ENCODE assay signal across 22 cellular contexts in the genomic region with DNA sequence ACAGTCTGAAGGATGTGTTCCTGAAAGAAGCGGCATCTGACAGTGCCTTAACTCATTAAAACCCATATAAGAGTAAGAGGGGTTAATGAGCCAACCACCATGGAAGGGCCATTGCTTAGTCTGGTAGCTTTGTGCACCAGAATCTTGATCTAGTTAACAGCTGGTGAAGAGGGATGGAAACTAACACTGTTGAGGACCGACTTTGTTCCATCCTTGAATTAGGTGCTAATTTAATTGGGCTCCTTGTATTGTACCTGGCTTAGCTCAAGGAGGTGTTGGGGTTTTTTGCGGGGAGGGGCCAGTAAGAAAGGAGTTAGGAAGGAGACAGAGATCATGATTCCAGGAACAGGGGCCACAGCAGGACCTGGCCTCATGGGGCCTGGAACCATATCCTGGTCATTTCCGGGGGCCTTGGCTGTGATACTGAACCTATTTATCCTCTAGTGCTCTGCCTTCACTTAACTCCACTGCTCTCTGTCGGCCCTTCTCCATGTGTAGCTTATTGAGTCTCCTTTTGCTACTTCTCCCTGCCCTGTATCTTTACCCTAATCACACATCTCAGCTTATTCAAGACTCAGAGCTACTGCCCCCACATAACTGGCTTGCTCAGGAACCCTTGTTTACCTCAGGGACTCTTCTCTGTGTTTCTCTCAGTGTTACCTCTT.
DNase-seq lines count a peak whose midpoint lies in the region; ATAC-seq, FAIRE-seq and TF ChIP-seq lines count a peak whose summit lies in the region.
"Had no signal": no experiment of that assay in that cellular context is flagged by ENCODE, and none has a peak within 500 bp of the region (broad histone marks: within the 10 kb centered on the region; RNA-seq: fewer than 3 reads in every experiment).

No MANE protein-coding gene starts in this region.

- TF ChIP-seq CTCF in K562 (IDR thresholded peaks at IDR 0.05 in 2 of 3, conservative IDR thresholded peaks at IDR 0.05 in 1 of 3; ENCODE audit: insufficient read depth in 2 of 3, low read depth in 1 of 3, low read length in 3 of 3) (no peak), nephron (IDR thresholded peaks at IDR 0.05; ENCODE audit: unreplicated experiment in 3 of 3) (no peak), CD14-positive monocyte (IDR thresholded peaks at IDR 0.05) (no peak)

- H3K4ac ChIP-seq in mesenchymal stem cell (ENCODE audit: low read depth in 1 of 2, low read length in 2 of 2), result no peak overlapping the region

- peaks cover 0 to 4% (median 0%) of the 10 kb centered on the region in 5 donors for H3K9me3 Mint-ChIP-seq in CD8-positive, alpha-beta memory T cell
- peaks cover 3% of the 10 kb centered on the region for H3K9me3 Mint-ChIP-seq in nephron
- H3K9me3 Mint-ChIP-seq in CD14-positive monocyte, result peaks cover 0 to 10% (median 4%) of the 10 kb centered on the region in 7 donors
- H3K9me3 Mint-ChIP-seq: CD4-positive, alpha-beta T cell; CD8-positive, alpha-beta T cell had no signal

- no peaks in the 10 kb centered on the region for H3K36me3 ChIP-seq in CD8-positive, alpha-beta memory T cell (ENCODE audit: insufficient read depth, low read length)
- H3K36me3 ChIP-seq in K562 (ENCODE audit: control insufficient read depth, insufficient read depth, low read length) (no peaks in the 10 kb centered on the region), mesenchymal stem cell (ENCODE audit: control insufficient read depth in 1 of 2, insufficient read depth in 2 of 2, low read depth in 1 of 2, low read length in 2 of 2) (no peaks in the 10 kb centered on the region)
- H3K36me3 ChIP-seq: BE2C, BLaER1 had no signal

- H3K4me1 Mint-ChIP-seq in CD8-positive, alpha-beta memory T cell, result no peaks in the 10 kb centered on the region
- H3K4me1 Mint-ChIP-seq in nephron (peaks cover 22% of the 10 kb centered on the region), CD14-positive monocyte (no peaks in the 10 kb centered on the region)

- peak overlapping the region; percentile 89 for H2AFZ ChIP-seq in K562 (ENCODE audit: low read depth, low read length)
- no peak overlapping the region for H2AFZ ChIP-seq in mesenchymal stem cell (ENCODE audit: low read depth, low read length)

- no peak overlapping the region for H3K27ac Mint-ChIP-seq in CD8-positive, alpha-beta memory T cell
- H3K27ac Mint-ChIP-seq in nephron (peak overlapping the region in 2 of 3 experiments; percentile 71 to 75), CD14-positive monocyte (no peak overlapping the region)
- H3K27ac Mint-ChIP-seq: CD4-positive, alpha-beta T cell; CD8-positive, alpha-beta T cell had no signal

- H3K79me2 ChIP-seq in K562 (ENCODE audit: control insufficient read depth, insufficient read depth, low read length), result no peaks in the 10 kb centered on the region

- no peaks in the 10 kb centered on the region for H3K27me3 ChIP-seq in CD8-positive, alpha-beta memory T cell (ENCODE audit: insufficient read depth, low read length, poor library complexity, severe bottlenecking)
- H3K27me3 ChIP-seq in K562 (ENCODE audit: control insufficient read depth in 2 of 2, insufficient read depth in 2 of 2, low read length in 2 of 2) (no peaks in the 10 kb centered on the region), mesenchymal stem cell (ENCODE audit: control insufficient read depth in 1 of 2, insufficient read depth in 1 of 2, low read length in 2 of 2) (no peaks in the 10 kb centered on the region)
- H3K27me3 ChIP-seq: BE2C, BLaER1 had no signal

- CTCF ChIA-PET in CD8-positive, alpha-beta memory T cell (lab: Charles Lee), result no interaction called here
- CTCF ChIA-PET in K562 (lab: Yijun Ruan, JAX; ENCODE audit: low intra/inter-chr PET ratio), result no interaction called here

- no peak overlapping the region for H2BK5ac ChIP-seq in mesenchymal stem cell (ENCODE audit: low read depth, low read length, poor library complexity, severe bottlenecking)

- H4K8ac ChIP-seq in mesenchymal stem cell (ENCODE audit: low read length), result no peak overlapping the region

- peak overlapping the region; percentile 70 for H3K27ac ChIP-seq in CD8-positive, alpha-beta memory T cell (ENCODE audit: low read depth, low read length)
- H3K27ac ChIP-seq in K562 (ENCODE audit: extremely low read depth, low read depth, low read length) (peak overlapping the region; percentile 70), mesenchymal stem cell (ENCODE audit: low read length, poor library complexity, severe bottlenecking) (no peak overlapping the region)
- H3K27ac ChIP-seq: 22Rv1, BLaER1 had no signal

- WGBS in K562 (ENCODE audit: insufficient coverage, low coverage, missing lambda C conversion rate), result 33% methylated on average over 5 of the region's 5 CpGs
- WGBS in mesenchymal stem cell, result 80% methylated on average over 5 of the region's 5 CpGs

- BruUV-seq in K562 (replicated peaks; lab: Mats Ljungman, UMichigan), result no TSS peak

- TF ChIP-seq EP300 in K562 (IDR thresholded peaks at IDR 0.05; ENCODE audit: low read length), result 0 out of 2 replicates have a peak, but pooled peaks have one; percentile 33

- H3K9me3 ChIP-seq in CD8-positive, alpha-beta memory T cell (ENCODE audit: low read length), result no peaks in the 10 kb centered on the region
- H3K9me3 ChIP-seq in K562 (replicated peaks; ENCODE audit: control insufficient read depth, insufficient read depth, low read depth, low read length), result no peaks in the 10 kb centered on the region
- H3K9me3 ChIP-seq in mesenchymal stem cell (ENCODE audit: control insufficient read depth, low read length), result peaks cover 3% of the 10 kb centered on the region
- H3K9me3 ChIP-seq: BE2C, BLaER1 had no signal

- H3K4me3 ChIP-seq in CD8-positive, alpha-beta memory T cell (ENCODE audit: low read length), result no peak overlapping the region
- H3K4me3 ChIP-seq in K562 (no peak overlapping the region), mesenchymal stem cell (ENCODE audit: insufficient read depth in 1 of 2, low read depth in 1 of 2, low read length in 2 of 2) (no peak overlapping the region)
- H3K4me3 ChIP-seq: BLaER1 had no signal

- H3K4me3 Mint-ChIP-seq in CD8-positive, alpha-beta memory T cell, result no peak overlapping the region
- H3K4me3 Mint-ChIP-seq in nephron (no peak overlapping the region), CD14-positive monocyte (no peak overlapping the region)
- H3K4me3 Mint-ChIP-seq: CD4-positive, alpha-beta T cell; CD8-positive, alpha-beta T cell had no signal

- no peaks in the 10 kb centered on the region for H3K9me1 ChIP-seq in K562 (ENCODE audit: control insufficient read depth, insufficient read depth, low read length)

- H3K9ac ChIP-seq in K562 (ENCODE audit: insufficient read depth in 1 of 2, low read depth in 2 of 2, low read length in 2 of 2) (peak overlapping the region in 1 of 2 experiments; percentile 48; a peak in 1 of 4 replicates), mesenchymal stem cell (ENCODE audit: low read length) (no peak overlapping the region)
- H3K9ac ChIP-seq: BLaER1 had no signal

- no peak overlapping the region for H4K91ac ChIP-seq in mesenchymal stem cell (ENCODE audit: low read length)

- peak; percentile 47 for ATAC-seq in K562
- ATAC-seq: CD8-positive, alpha-beta T cell had no signal

- peak overlapping the region; percentile 44 for H2BK120ac ChIP-seq in mesenchymal stem cell (ENCODE audit: low read depth, low read length)

- no peak overlapping the region for H2AK5ac ChIP-seq in mesenchymal stem cell (ENCODE audit: low read length, severe bottlenecking)

- H2BK12ac ChIP-seq in mesenchymal stem cell (ENCODE audit: low read length in 2 of 2), result peak overlapping the region; percentile 42 to 55

- TF ChIP-seq POLR2A in K562 (conservative IDR thresholded peaks at IDR 0.05), result no peak

- H3K23ac ChIP-seq in mesenchymal stem cell (ENCODE audit: low read length in 2 of 2), result no peak overlapping the region

- DNase-seq in CD8-positive, alpha-beta memory T cell, result no peak
- DNase-seq in K562 (ENCODE audit: extremely low read depth in 1 of 4, low spot score in 3 of 4) (peak in 3 of 4 experiments; percentile 12 to 65 (median 54)), mesenchymal stem cell (no peak), CD14-positive monocyte (ENCODE audit: low spot score) (no peak), T-helper 9 cell (no peak), 8988T (no peak)
- DNase-seq: ACHN; BE2C; C1 segment of cervical spinal cord; CD4-positive, alpha-beta T cell; CD8-positive, alpha-beta T cell; COR-L47; DMS79 treated with DMSO at 0.1 percent for 48 hours; GF-D8 had no signal

- intact Hi-C loops in K562 (cut with micrococcal nuclease) (no loop called here), CD14-positive monocyte (cut with micrococcal nuclease) (no loop called here)

- no peaks in the 10 kb centered on the region for H4K20me1 ChIP-seq in K562 (replicated peaks; ENCODE audit: control insufficient read depth, insufficient read depth, low read length)
- H4K20me1 ChIP-seq: BLaER1 had no signal

- in situ Hi-C loops in K562 (cut with MboI), result no loop called here

- TF ChIP-seq RAD21 in K562 (CRISPR knock-in tag; conservative IDR thresholded peaks at IDR 0.05 in 1 of 2, IDR thresholded peaks at IDR 0.05 in 1 of 2), result peak; percentile 20 to 28; a peak in 2 of 4 replicates

- no peaks in the 10 kb centered on the region for H3K79me1 ChIP-seq in mesenchymal stem cell (replicated peaks; ENCODE audit: low read length, poor library complexity, severe bottlenecking)

- no peaks in the 10 kb centered on the region for H3K4me1 ChIP-seq in CD8-positive, alpha-beta memory T cell (ENCODE audit: insufficient read depth, low read length)
- H3K4me1 ChIP-seq in K562 (replicated peaks in 1 of 2; ENCODE audit: control insufficient read depth in 2 of 2, insufficient read depth in 2 of 2, low read length in 2 of 2), result peaks cover 12 to 63% of the 10 kb centered on the region in 2 experiments
- no peaks in the 10 kb centered on the region for H3K4me1 ChIP-seq in mesenchymal stem cell (ENCODE audit: control insufficient read depth, insufficient read depth, low read depth, low read length)
- H3K4me1 ChIP-seq: BLaER1 had no signal

- peak; percentile 29 for FAIRE-seq in K562 (lab: Jason Lieb, UNC)
- FAIRE-seq: A204.1, D721Med, G401.6, GM12891, GM19239 had no signal

- peaks cover 14 to 40% of the 10 kb centered on the region in 2 donors for H3K27me3 Mint-ChIP-seq in CD8-positive, alpha-beta memory T cell
- H3K27me3 Mint-ChIP-seq in nephron (ENCODE audit: low read depth) (no peaks in the 10 kb centered on the region), CD14-positive monocyte (ENCODE audit: low read depth in 3 of 3) (peaks cover 3 to 4% (median 3%) of the 10 kb centered on the region in 3 donors)

- POLR2A ChIA-PET in CD8-positive, alpha-beta memory T cell (lab: Charles Lee), result no interaction called here
- POLR2A ChIA-PET in K562 (lab: Yijun Ruan, JAX), result interaction anchor here (0.6 to 2.4 kb wide), 6 partner anchors 9 to 258 kb away, joined by 3 to 14 read pairs (median 4); no protein-coding TSS in a partner anchor

- H2BK15ac ChIP-seq in mesenchymal stem cell (ENCODE audit: low read depth, poor library complexity, severe bottlenecking), result peak overlapping the region; percentile 54

- no peaks in the 10 kb centered on the region for H3K36me3 Mint-ChIP-seq in CD8-positive, alpha-beta memory T cell
- H3K36me3 Mint-ChIP-seq in nephron (ENCODE audit: low read depth) (no peaks in the 10 kb centered on the region), CD14-positive monocyte (no peaks in the 10 kb centered on the region)
- H3K36me3 Mint-ChIP-seq: CD8-positive, alpha-beta T cell had no signal

- no peak overlapping the region for H3K18ac ChIP-seq in mesenchymal stem cell (ENCODE audit: low read depth in 1 of 2, low read length in 2 of 2)

- no peak overlapping the region for H3K14ac ChIP-seq in mesenchymal stem cell (ENCODE audit: low read length in 2 of 2)

- H3K4me2 ChIP-seq in K562 (ENCODE audit: insufficient read depth, low read length) (peak overlapping the region; percentile 39; the same call in 1 of the 2 replicates), mesenchymal stem cell (ENCODE audit: low read length, poor library complexity, severe bottlenecking) (no peak overlapping the region)
- H3K4me2 ChIP-seq: BLaER1 had no signal

Comparison
In these comparisons a context has a peak if more than half of its experiments do, and no peak if none do; other contexts are left out.
1. DNase-seq: peak in K562 (3 of 4); none in CD8-positive, alpha-beta memory T cell (0 of 5), mesenchymal stem cell (single experiment), CD14-positive monocyte (single experiment), T-helper 9 cell (single experiment) and 8988T (single experiment).
2. H3K27ac Mint-ChIP-seq: peak in nephron (2 of 3); none in CD8-positive, alpha-beta memory T cell (0 of 8) and CD14-positive monocyte (0 of 7).